In the genomic region with DNA sequence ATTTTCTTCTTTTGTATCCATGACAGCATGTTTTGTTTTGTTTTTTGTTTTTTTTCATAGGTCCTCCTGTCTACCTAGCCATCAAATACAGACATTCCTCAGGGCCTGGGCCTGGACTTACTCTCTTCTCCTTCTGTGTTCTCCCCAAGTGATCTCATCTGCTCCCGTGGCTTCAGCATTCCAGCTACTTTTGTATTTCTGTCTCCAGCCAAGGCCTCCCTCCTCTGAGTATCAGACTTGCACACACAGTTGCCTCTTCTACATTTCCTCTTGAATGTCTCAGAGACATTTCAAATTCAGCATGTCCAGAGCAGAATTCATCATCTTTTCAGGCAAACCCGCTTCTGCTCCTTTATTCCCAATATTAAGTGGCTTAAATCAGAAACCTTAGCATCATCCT, we compare ENCODE assay signal across 24 cellular contexts.
A peak's percentile ranks its signal among the peaks of the same experiment; 100 is the strongest.
DNase-seq lines count a peak whose midpoint lies in the region; ATAC-seq and TF ChIP-seq lines count a peak whose summit lies in the region.
"Had no signal": no experiment of that assay in that cellular context is flagged by ENCODE, and none has a peak within 500 bp of the region (broad histone marks: within the 10 kb centered on the region; RNA-seq: fewer than 3 reads in every experiment).

No MANE protein-coding gene starts in this region.

- WGBS in H9 (ENCODE audit: extremely low coverage, insufficient read length, low lambda C conversion rate) = no CpG with 5 or more reads among the region's 2 CpGs
- 80 to 87% (median 84%) methylated on average over 2 of the region's 2 CpGs for WGBS in heart left ventricle, 4 donors

- no peaks in the 10 kb centered on the region for H3K23me2 ChIP-seq in H9 (ENCODE audit: insufficient read length, low read depth, low read length, poor library complexity, severe bottlenecking)

- H3K27ac Mint-ChIP-seq in CD14-positive monocyte = peak overlapping the region; percentile 77 to 94 (median 89)
- peak overlapping the region; percentile 56 for H3K27ac Mint-ChIP-seq in activated T-helper 2 cell treated with anti-CD3 and anti-CD28 coated beads, Interferon-gamma antibody, Interleukin-2, Interleukin-4, amounts not matched to agents 10 μg/mL and 5 μg/mL and 100 μg/mL, durations not matched to agents 14 hours and 24 hours and 36 hours
- H3K27ac Mint-ChIP-seq in H9 = 0 out of 7 replicates have a peak overlapping the region, but pooled peaks of 1 of the 3 experiments have one; percentile 5
- H3K27ac Mint-ChIP-seq: activated CD8-positive, alpha-beta T cell treated with anti-CD3 and anti-CD28 coated beads, Interleukin-2, amount 10 ng/mL, durations not matched to agents 7 days and 5 days; naive thymus-derived CD4-positive, alpha-beta T cell; WTC11 had no signal

- H3K18ac ChIP-seq in H9 (ENCODE audit: insufficient read length, low read depth, low read length) = no peak overlapping the region

- no peak overlapping the region for H2BK20ac ChIP-seq in H9 (ENCODE audit: low read depth, low read length, poor library complexity, severe bottlenecking)

- H4K5ac ChIP-seq in H9 (ENCODE audit: insufficient read length, low read depth, low read length) = no peak overlapping the region

- ATAC-seq in heart left ventricle (no peak), GM18909 (IDR thresholded peaks at IDR 0.05; ENCODE audit: poor library complexity, unreplicated experiment) (no peak)
- ATAC-seq: activated CD8-positive, alpha-beta T cell treated with anti-CD3 and anti-CD28 coated beads, Interleukin-2, amount 10 ng/mL, durations not matched to agents 7 days and 5 days; WTC11 had no signal

- H4K8ac ChIP-seq in H9 (replicated peaks; ENCODE audit: insufficient read length, low read depth, low read length) = no peak overlapping the region

- no peak overlapping the region for H2BK12ac ChIP-seq in H9 (ENCODE audit: insufficient read length, low read depth, low read length)

- H2AK5ac ChIP-seq in H9 (ENCODE audit: insufficient read length, low read length) = no peak overlapping the region

- no peak overlapping the region for H3K56ac ChIP-seq in H9 (ENCODE audit: insufficient read length, low read depth, low read length)

- H2BK15ac ChIP-seq in H9 (ENCODE audit: low read depth, low read length) = no peak overlapping the region

- H3K4me1 Mint-ChIP-seq in CD14-positive monocyte (peaks cover 47% of the 10 kb centered on the region), H9 (no peaks in the 10 kb centered on the region)
- peaks cover 21% of the 10 kb centered on the region for H3K4me1 Mint-ChIP-seq in activated T-helper 2 cell treated with anti-CD3 and anti-CD28 coated beads, Interferon-gamma antibody, Interleukin-2, Interleukin-4, amounts not matched to agents 10 μg/mL and 5 μg/mL and 100 μg/mL, durations not matched to agents 14 hours and 24 hours and 36 hours (ENCODE audit: low read depth)
- H3K4me1 Mint-ChIP-seq: central memory CD8-positive, alpha-beta T cell; WTC11 had no signal

- H3K14ac ChIP-seq in H9 (ENCODE audit: insufficient read depth, low read length) = no peak overlapping the region

- H3T11ph ChIP-seq in H9 (ENCODE audit: low read length) = no peak overlapping the region

- no peaks in the 10 kb centered on the region for H4K20me1 ChIP-seq in H9 (ENCODE audit: control insufficient read depth, insufficient read depth, insufficient read length)

- TF ChIP-seq CTCF in CD14-positive monocyte (IDR thresholded peaks at IDR 0.05) (no peak), fibroblast of the aortic adventitia (IDR thresholded peaks at IDR 0.05; ENCODE audit: insufficient read depth, low read length) (no peak), H9 (conservative IDR thresholded peaks at IDR 0.05) (no peak), heart left ventricle (IDR thresholded peaks at IDR 0.05) (no peak)

- H3K79me2 ChIP-seq in H9 (ENCODE audit: insufficient read depth, low read length) = no peaks in the 10 kb centered on the region
- H3K79me2 ChIP-seq: parathyroid adenoma had no signal

- no peaks in the 10 kb centered on the region for H3K9me3 Mint-ChIP-seq in CD14-positive monocyte
- H3K9me3 Mint-ChIP-seq in activated T-helper 2 cell treated with anti-CD3 and anti-CD28 coated beads, Interferon-gamma antibody, Interleukin-2, Interleukin-4, amounts not matched to agents 10 μg/mL and 5 μg/mL and 100 μg/mL, durations not matched to agents 14 hours and 24 hours and 36 hours = no peaks in the 10 kb centered on the region
- H3K9me3 Mint-ChIP-seq in H9 = no peaks in the 10 kb centered on the region
- H3K9me3 Mint-ChIP-seq: CD4-positive, alpha-beta memory T cell; central memory CD8-positive, alpha-beta T cell; naive thymus-derived CD4-positive, alpha-beta T cell; WTC11 had no signal

- no peaks in the 10 kb centered on the region for H3K36me3 Mint-ChIP-seq in CD14-positive monocyte
- peaks cover 9% of the 10 kb centered on the region for H3K36me3 Mint-ChIP-seq in activated T-helper 2 cell treated with anti-CD3 and anti-CD28 coated beads, Interferon-gamma antibody, Interleukin-2, Interleukin-4, amounts not matched to agents 10 μg/mL and 5 μg/mL and 100 μg/mL, durations not matched to agents 14 hours and 24 hours and 36 hours (ENCODE audit: low read depth)
- peaks cover 2 to 60% (median 43%) of the 10 kb centered on the region in 3 experiments; a peak in 5 of 7 replicates for H3K36me3 Mint-ChIP-seq in H9 (ENCODE audit: insufficient read depth in 1 of 3, low read depth in 3 of 3)

- H3K27me3 Mint-ChIP-seq in CD14-positive monocyte (ENCODE audit: low read depth in 3 of 3) (peaks cover 2 to 6% (median 2%) of the 10 kb centered on the region in 3 donors), H9 (ENCODE audit: low read depth) (no peaks in the 10 kb centered on the region)
- H3K27me3 Mint-ChIP-seq in activated T-helper 2 cell treated with anti-CD3 and anti-CD28 coated beads, Interferon-gamma antibody, Interleukin-2, Interleukin-4, amounts not matched to agents 10 μg/mL and 5 μg/mL and 100 μg/mL, durations not matched to agents 14 hours and 24 hours and 36 hours (ENCODE audit: low read depth) = no peaks in the 10 kb centered on the region
- H3K27me3 Mint-ChIP-seq: CD4-positive, alpha-beta memory T cell; central memory CD8-positive, alpha-beta T cell; naive thymus-derived CD4-positive, alpha-beta T cell had no signal

- H3K36me3 ChIP-seq in rectal smooth muscle tissue (ENCODE audit: control insufficient read depth, insufficient read depth, low read length) (peaks cover 32% of the 10 kb centered on the region), heart left ventricle (peaks cover 0 to 83% (median 28%) of the 10 kb centered on the region in 9 donors)

- no peak overlapping the region for H2BK120ac ChIP-seq in H9 (ENCODE audit: low read depth, low read length, poor library complexity, severe bottlenecking)

- no peak overlapping the region for H3K4me2 ChIP-seq in H9 (ENCODE audit: insufficient read depth, insufficient read length, low read length)

- no peak overlapping the region for H2BK5ac ChIP-seq in H9 (ENCODE audit: insufficient read length, low read length)

- H3K27me3 ChIP-seq in rectal smooth muscle tissue (ENCODE audit: control insufficient read depth, insufficient read depth, low read length) (no peaks in the 10 kb centered on the region), H9 (ENCODE audit: insufficient read depth, low read length) (no peaks in the 10 kb centered on the region), heart left ventricle (no peaks in the 10 kb centered on the region)
- H3K27me3 ChIP-seq: right lobe of liver had no signal

- H2AFZ ChIP-seq in H9 (ENCODE audit: low read length) = no peak overlapping the region
- H2AFZ ChIP-seq: parathyroid adenoma had no signal

- peaks cover 7% of the 10 kb centered on the region for H3K4me1 ChIP-seq in rectal smooth muscle tissue (ENCODE audit: control insufficient read depth, insufficient read depth, low read length)
- H3K4me1 ChIP-seq in H9 (ENCODE audit: insufficient read depth, low read length) = no peaks in the 10 kb centered on the region
- peaks cover 0 to 16% (median 3%) of the 10 kb centered on the region in 12 donors for H3K4me1 ChIP-seq in heart left ventricle
- H3K4me1 ChIP-seq: parathyroid adenoma, right lobe of liver had no signal

- H3K9ac ChIP-seq in rectal smooth muscle tissue (ENCODE audit: low read length) (no peak overlapping the region), H9 (ENCODE audit: extremely low read depth, insufficient read length, low read length) (no peak overlapping the region)
- H3K9ac ChIP-seq: parathyroid adenoma had no signal

- no peak overlapping the region for H4K91ac ChIP-seq in H9 (ENCODE audit: insufficient read length, low read depth, low read length)

- intact Hi-C loops in CD14-positive monocyte (cut with micrococcal nuclease) (loop anchor here in 1 of 2 donors (5.0 kb wide), 1 partner anchor 351 kb away; no protein-coding TSS in a partner anchor), heart left ventricle (cut with DNase I) (no loop called here)
- intact Hi-C loops in activated T-helper 2 cell treated with anti-CD3 and anti-CD28 coated beads, Interferon-gamma antibody, Interleukin-2, Interleukin-4, amounts not matched to agents 10 μg/mL and 5 μg/mL and 100 μg/mL, durations not matched to agents 14 hours and 24 hours and 36 hours (cut with micrococcal nuclease) = loop anchor here (10.0 kb wide), 2 partner anchors 278 to 398 kb away; a partner anchor contains a TSS

- H3K4ac ChIP-seq in H9 (ENCODE audit: low read depth, low read length) = no peak overlapping the region

- H3K23ac ChIP-seq in H9 (ENCODE audit: insufficient read length, low read depth, low read length) = no peak overlapping the region

- TF ChIP-seq POLR2A in heart left ventricle (IDR thresholded peaks at IDR 0.05) = no peak

- H3K4me3 ChIP-seq in fibroblast of the aortic adventitia (ENCODE audit: low read depth, low read length) (no peak overlapping the region), rectal smooth muscle tissue (ENCODE audit: low read length) (no peak overlapping the region), heart left ventricle (no peak overlapping the region)
- H3K4me3 ChIP-seq: right lobe of liver, SK-N-MC had no signal

- DNase-seq in CD14-positive monocyte (ENCODE audit: low spot score) (no peak), fibroblast of the aortic adventitia (ENCODE audit: low read depth) (peak; percentile 9), H9 (no peak), heart left ventricle (no peak)
- no peak for DNase-seq in activated T-helper 2 cell treated with anti-CD3 and anti-CD28 coated beads, Interferon-gamma antibody, Interleukin-2, Interleukin-4, amounts not matched to agents 10 μg/mL and 5 μg/mL and 100 μg/mL, durations not matched to agents 14 hours and 24 hours and 36 hours (ENCODE audit: low spot score)
- DNase-seq in activated naive CD4-positive, alpha-beta T cell treated with Interleukin-2 at 50 U/mL for 16 hours = no peak
- DNase-seq: activated naive CD4-positive, alpha-beta T cell; activated T-cell treated with anti-CD3 and anti-CD28 coated beads, Interleukin-2, amount 50 U/mL, for 1 hour; CD4-positive, alpha-beta memory T cell; DMS 273 treated with DMSO at 0.1 percent for 48 hours; mammary epithelial cell; naive thymus-derived CD4-positive, alpha-beta T cell; NCI-H1930; NCI-H69; right lobe of liver; T-helper 9 cell had no signal

- H3K79me1 ChIP-seq in H9 (ENCODE audit: insufficient read depth, low read depth, low read length, poor library complexity, severe bottlenecking) = no peaks in the 10 kb centered on the region

- H3K4me3 Mint-ChIP-seq in CD14-positive monocyte (peak overlapping the region in 1 of 2 donors; percentile 56), H9 (no peak overlapping the region)
- H3K4me3 Mint-ChIP-seq in activated T-helper 2 cell treated with anti-CD3 and anti-CD28 coated beads, Interferon-gamma antibody, Interleukin-2, Interleukin-4, amounts not matched to agents 10 μg/mL and 5 μg/mL and 100 μg/mL, durations not matched to agents 14 hours and 24 hours and 36 hours (ENCODE audit: low read depth) = no peak overlapping the region
- H3K4me3 Mint-ChIP-seq: activated CD8-positive, alpha-beta T cell treated with anti-CD3 and anti-CD28 coated beads, Interleukin-2, amount 10 ng/mL, durations not matched to agents 7 days and 5 days; CD4-positive, alpha-beta memory T cell; central memory CD8-positive, alpha-beta T cell; naive thymus-derived CD4-positive, alpha-beta T cell; WTC11 had no signal

- H3K27ac ChIP-seq in rectal smooth muscle tissue (ENCODE audit: low read depth, low read length) (peak overlapping the region; percentile 38), H9 (ENCODE audit: insufficient read length, low read depth, low read length) (no peak overlapping the region), heart left ventricle (no peak overlapping the region)
- H3K27ac ChIP-seq: parathyroid adenoma, right lobe of liver, RWPE1, SK-N-MC had no signal

- H3K9me3 ChIP-seq in H9 (ENCODE audit: control insufficient read depth, low read depth, low read length) (no peaks in the 10 kb centered on the region), heart left ventricle (no peaks in the 10 kb centered on the region)
- H3K9me3 ChIP-seq: right lobe of liver had no signal
